Comparison of ENCODE assay signal across 14 cellular contexts in genomic region chr7:102456327-102456726, GRCh38. TPM values are rescaled to one million over a fixed set of nuclear protein-coding genes. Genes with fewer than 3 reads are reported as not detected.
A peak's percentile ranks its signal among the peaks of the same experiment; 100 is the strongest.
DNase-seq lines count a peak whose midpoint lies in the region; ATAC-seq and TF ChIP-seq lines count a peak whose summit lies in the region.
"Had no signal": no experiment of that assay in that cellular context is flagged by ENCODE, and none has a peak within 500 bp of the region (broad histone marks: within the 10 kb centered on the region; RNA-seq: fewer than 3 reads in every experiment).

No MANE protein-coding gene starts in this region.

- H2AFZ ChIP-seq in GM23248 (no peak overlapping the region), osteoblast (ENCODE audit: low read length) (no peak overlapping the region)
- H2AFZ ChIP-seq: PC-9 had no signal

- DNase-seq in GM23248, result peak; percentile 29
- DNase-seq in NCI-H226, result peak; percentile 75
- peak in 37 of 61 donors; percentile 13 to 83 (median 37) for DNase-seq in caudate nucleus (lab: John Stamatoyannopoulos, UW)
- peak; percentile 95 for DNase-seq in osteoblast (ENCODE audit: insufficient read length, low spot score, missing footprints)
- DNase-seq in iPS-NIHi7 (ENCODE audit: extremely low spot score), result no peak
- no peak for DNase-seq in NCI-H1694 treated with DMSO at 0.1 percent for 48 hours (lab: John Stamatoyannopoulos, UW)
- DNase-seq in body of pancreas, result no peak
- DNase-seq: activated CD8-positive, alpha-beta memory T cell treated with anti-CD3 and anti-CD28 coated beads, Interleukin-2, amount 10 ng/mL, durations not matched to agents 7 days and 5 days; central memory CD4-positive, alpha-beta T cell; effector CD8-positive, alpha-beta T cell; NCI-H1694; NCI-H748 treated with DMSO at 0.1 percent for 48 hours; testis had no signal

- no peaks in the 10 kb centered on the region for H3K4me1 ChIP-seq in GM23248 (ENCODE audit: insufficient read depth)
- peaks cover 5% of the 10 kb centered on the region for H3K4me1 ChIP-seq in osteoblast (ENCODE audit: insufficient read depth, low read length)
- no peaks in the 10 kb centered on the region for H3K4me1 ChIP-seq in body of pancreas
- H3K4me1 ChIP-seq: testis had no signal

- 86 to 88% methylated on average over 10 of the region's 10 CpGs for WGBS in GM23248 (ENCODE audit: low coverage in 1 of 2, low lambda C conversion rate in 2 of 2, missing lambda C conversion rate in 2 of 2), 2 experiments
- 88 to 89% methylated on average over 10 of the region's 10 CpGs for WGBS in body of pancreas, 2 donors

- TF ChIP-seq CTCF in osteoblast (IDR thresholded peaks at IDR 0.05; ENCODE audit: extremely low read depth, low read depth, low read length) (no peak), body of pancreas (IDR thresholded peaks at IDR 0.05) (no peak)

- H3K4me3 ChIP-seq in GM23248, result no peak overlapping the region
- H3K4me3 ChIP-seq in osteoblast (ENCODE audit: insufficient read depth, low read length), result no peak overlapping the region
- H3K4me3 ChIP-seq in body of pancreas, result no peak overlapping the region
- H3K4me3 ChIP-seq: PC-9, testis had no signal

- H3K36me3 ChIP-seq in GM23248 (ENCODE audit: low read depth) (no peaks in the 10 kb centered on the region), osteoblast (ENCODE audit: insufficient read depth, low read length) (peaks cover 14% of the 10 kb centered on the region), body of pancreas (replicated peaks in 1 of 2; ENCODE audit: insufficient read depth in 1 of 2, low read depth in 2 of 2) (peaks cover 0 to 6% of the 10 kb centered on the region in 2 donors)

- no peaks in the 10 kb centered on the region for H3K27me3 ChIP-seq in GM23248 (replicated peaks; ENCODE audit: insufficient read depth)
- H3K27me3 ChIP-seq in osteoblast (ENCODE audit: insufficient read depth, low read length), result no peaks in the 10 kb centered on the region
- no peaks in the 10 kb centered on the region for H3K27me3 ChIP-seq in body of pancreas
- H3K27me3 ChIP-seq: testis had no signal

- H3K27ac ChIP-seq in GM23248 (no peak overlapping the region), caudate nucleus (ENCODE audit: low read depth, low read length) (no peak overlapping the region), osteoblast (ENCODE audit: low read depth, low read length) (no peak overlapping the region), body of pancreas (no peak overlapping the region)
- H3K27ac ChIP-seq: PC-9, testis had no signal

- in situ Hi-C loops in GM23248 (cut with MboI), result no loop called here

- no peaks in the 10 kb centered on the region for H3F3A ChIP-seq in GM23248 (ENCODE audit: insufficient read depth)

- no peak for ATAC-seq in body of pancreas
- ATAC-seq: activated CD8-positive, alpha-beta memory T cell treated with anti-CD3 and anti-CD28 coated beads, Interleukin-2, amount 10 ng/mL, durations not matched to agents 7 days and 5 days had no signal

- no peak overlapping the region for H3K4me2 ChIP-seq in GM23248 (ENCODE audit: unreplicated experiment)
- H3K4me2 ChIP-seq in osteoblast (ENCODE audit: insufficient read depth, low read length), result no peak overlapping the region
- H3K4me2 ChIP-seq: PC-9 had no signal

- no peak for TF ChIP-seq POLR2A in body of pancreas (IDR thresholded peaks at IDR 0.05)

- no peaks in the 10 kb centered on the region for H3K9me2 ChIP-seq in GM23248 (ENCODE audit: insufficient read depth)

- H3K9ac ChIP-seq in GM23248, result no peak overlapping the region

- H4K20me1 ChIP-seq in GM23248 (ENCODE audit: insufficient read depth) (no peaks in the 10 kb centered on the region), osteoblast (ENCODE audit: insufficient read depth, low read length) (peaks cover 5% of the 10 kb centered on the region)

- intact Hi-C loops in body of pancreas (cut with DNase I), result no loop called here

- no peaks in the 10 kb centered on the region for H3K79me2 ChIP-seq in GM23248 (ENCODE audit: insufficient read depth)
- peaks cover 3% of the 10 kb centered on the region for H3K79me2 ChIP-seq in osteoblast (ENCODE audit: insufficient read depth, low read length)

- H3K9me3 ChIP-seq in GM23248 (ENCODE audit: low read depth) (no peaks in the 10 kb centered on the region), osteoblast (ENCODE audit: low read depth, low read length) (no peaks in the 10 kb centered on the region), body of pancreas (no peaks in the 10 kb centered on the region)
- H3K9me3 ChIP-seq: testis had no signal

RNA-seq across cellular contexts. Expression of gene ALKBH4, which starts 8.3 kb away (rescaled TPM):
- 16.3 and 17.8 TPM in 2 replicates for total RNA-seq in GM23248 (2014; rRNA removed; shearing (Covaris generic))
- 11.8 and 13.9 TPM in 2 replicates for polyA plus RNA-seq in GM23248 (2016; fragmentation: Nextera tagmentation; extraction: Ambion mirVana)
- 13.6 and 16.3 TPM in 2 replicates for total RNA-seq in osteoblast
- total RNA-seq in body of pancreas, result 10 to 100 TPM; 15.6 to 60.3 TPM

RNA-seq across cellular contexts. Expression of gene LRWD1, which starts 8.5 kb away (rescaled TPM):
- total RNA-seq in GM23248 (2014; rRNA removed; shearing (Covaris generic)), result 18.3 and 21.8 TPM in 2 replicates
- 15.3 and 16.2 TPM in 2 replicates for polyA plus RNA-seq in GM23248 (2016; fragmentation: Nextera tagmentation; extraction: Ambion mirVana)
- 20.0 and 24.2 TPM in 2 replicates for total RNA-seq in osteoblast
- 10 to 100 TPM; 13.7 to 27.4 TPM for total RNA-seq in body of pancreas

RNA-seq across cellular contexts. Expression of gene POLR2J, which starts 22.4 kb away (rescaled TPM):
- total RNA-seq in GM23248 (2014; rRNA removed; shearing (Covaris generic)), result 11.3 and 15.5 TPM in 2 replicates
- 75.4 and 77.7 TPM in 2 replicates for polyA plus RNA-seq in GM23248 (2016; fragmentation: Nextera tagmentation; extraction: Ambion mirVana)
- total RNA-seq in osteoblast (27.1 and 27.9 TPM in 2 replicates), body of pancreas (10 to 100 TPM in 1 of 2 donors, 1 to 10 TPM in 1; 6.6 to 12.5 TPM)

RNA-seq across cellular contexts. Expression of gene ORAI2, which starts 23.0 kb away (rescaled TPM):
- 42.2 and 47.6 TPM in 2 replicates for total RNA-seq in GM23248 (2014; rRNA removed; shearing (Covaris generic))
- 30.3 and 32.6 TPM in 2 replicates for polyA plus RNA-seq in GM23248 (2016; fragmentation: Nextera tagmentation; extraction: Ambion mirVana)
- total RNA-seq in osteoblast, result 44.2 and 57.5 TPM in 2 replicates
- total RNA-seq in body of pancreas, result 10 to 100 TPM; 11.7 to 20.8 TPM

Comparison
In these comparisons a context has a peak if more than half of its experiments do, and no peak if none do; other contexts are left out.
1. DNase-seq: peak in GM23248 (single experiment), NCI-H226 (single experiment), caudate nucleus (37 of 61) and osteoblast (single experiment); none in iPS-NIHi7 (single experiment), NCI-H1694 treated with DMSO at 0.1 percent for 48 hours (single experiment) and body of pancreas (0 of 4).